In genomic region chr3:81778678-81779182, GRCh38 we compare ENCODE assay signal across 15 cellular contexts. TPM values are rescaled to one million over a fixed set of nuclear protein-coding genes. Genes with fewer than 3 reads are reported as not detected.
A peak's percentile ranks its signal among the peaks of the same experiment; 100 is the strongest.
DNase-seq lines count a peak whose midpoint lies in the region; ATAC-seq and TF ChIP-seq lines count a peak whose summit lies in the region.
"Had no signal": no experiment of that assay in that cellular context is flagged by ENCODE, and none has a peak within 500 bp of the region (broad histone marks: within the 10 kb centered on the region; RNA-seq: fewer than 3 reads in every experiment).

No MANE protein-coding gene starts in this region.

- ATAC-seq in GM18870 (IDR thresholded peaks at IDR 0.05; ENCODE audit: unreplicated experiment) (peak; percentile 66), HG02870 (IDR thresholded peaks at IDR 0.05; ENCODE audit: unreplicated experiment) (peak; percentile 76), GM21447 (IDR thresholded peaks at IDR 0.05; ENCODE audit: unreplicated experiment) (no peak)
- ATAC-seq: upper lobe of right lung had no signal

- intact Hi-C loops in thyroid gland (cut with DNase I), result no loop called here

- H3K27ac ChIP-seq in caudate nucleus (ENCODE audit: low read depth, low read length) (no peak overlapping the region), thyroid gland (no peak overlapping the region)
- H3K27ac ChIP-seq: esophagus muscularis mucosa, neural progenitor cell, upper lobe of right lung had no signal

- no peak for TF ChIP-seq POLR2A in thyroid gland (IDR thresholded peaks at IDR 0.05)

- H3K36me3 ChIP-seq in thyroid gland, result no peaks in the 10 kb centered on the region
- H3K36me3 ChIP-seq: esophagus muscularis mucosa, neural progenitor cell, upper lobe of right lung had no signal

- 57 to 58% methylated on average over 4 of the region's 4 CpGs for WGBS in thyroid gland, 2 donors

- H3K27me3 ChIP-seq in thyroid gland, result no peaks in the 10 kb centered on the region
- H3K27me3 ChIP-seq: esophagus muscularis mucosa, neural progenitor cell, upper lobe of right lung had no signal

- DNase-seq in AG09319 (ENCODE audit: extremely low read depth, low read depth), result peak; percentile 70
- peak; percentile 19 for DNase-seq in astrocyte of the spinal cord (ENCODE audit: low read depth, low spot score)
- no peak for DNase-seq in caudate nucleus (lab: John Stamatoyannopoulos, UW)
- DNase-seq in GM19238 (ENCODE audit: insufficient read length, low spot score), result no peak
- DNase-seq in thyroid gland, result no peak
- DNase-seq: DMS79 treated with DMSO at 0.1 percent for 48 hours, H9, NCI-H1048, NCI-H524 treated with DMSO at 0.1 percent for 48 hours, upper lobe of right lung had no signal

- no peaks in the 10 kb centered on the region for H3K9me3 ChIP-seq in thyroid gland
- H3K9me3 ChIP-seq: esophagus muscularis mucosa, upper lobe of right lung had no signal

- no peak overlapping the region for H3K4me3 ChIP-seq in astrocyte of the spinal cord (ENCODE audit: low read depth, low read length)
- H3K4me3 ChIP-seq in thyroid gland (replicated peaks in 1 of 3), result no peak overlapping the region
- H3K4me3 ChIP-seq: esophagus muscularis mucosa, neural progenitor cell, upper lobe of right lung had no signal

- in situ Hi-C loops in astrocyte of the spinal cord (cut with HindIII; ENCODE audit: low sequenced_read_pairs), result no loop called here

- TF ChIP-seq CTCF in AG09319 (IDR thresholded peaks at IDR 0.05; ENCODE audit: low read depth, low read length) (no peak), astrocyte of the spinal cord (IDR thresholded peaks at IDR 0.05; ENCODE audit: low read depth, low read length) (no peak), thyroid gland (IDR thresholded peaks at IDR 0.05) (no peak)

- no peaks in the 10 kb centered on the region for H3K4me1 ChIP-seq in thyroid gland
- H3K4me1 ChIP-seq: neural progenitor cell, upper lobe of right lung had no signal

RNA-seq across cellular contexts. Expression of gene GBE1, which starts 17.3 kb away (rescaled TPM):
- 10 to 100 TPM; 33.4 to 58.4 (median 40.8) TPM for total RNA-seq in thyroid gland

Comparison
In these comparisons a context has a peak if more than half of its experiments do, and no peak if none do; other contexts are left out.
1. DNase-seq: peak in AG09319 (single experiment) and astrocyte of the spinal cord (single experiment); none in caudate nucleus (0 of 61), GM19238 (single experiment) and thyroid gland (0 of 2).